In genomic region chr1:42319871-42320484, GRCh38 we compare ENCODE assay signal across 9 cellular contexts. TPM values are rescaled to one million over a fixed set of nuclear protein-coding genes. Genes with fewer than 3 reads are reported as not detected.
A peak's percentile ranks its signal among the peaks of the same experiment; 100 is the strongest.
DNase-seq lines count a peak whose midpoint lies in the region; FAIRE-seq and TF ChIP-seq lines count a peak whose summit lies in the region.
"Had no signal": no experiment of that assay in that cellular context is flagged by ENCODE, and none has a peak within 500 bp of the region (broad histone marks: within the 10 kb centered on the region; RNA-seq: fewer than 3 reads in every experiment).

No MANE protein-coding gene starts in this region.

- H3K4me3 ChIP-seq in DOHH2 (ENCODE audit: low read length): no peak overlapping the region
- no peak overlapping the region for H3K4me3 ChIP-seq in H7 (ENCODE audit: insufficient read depth, low read depth, low read length)

- peaks cover 19% of the 10 kb centered on the region for H3K4me1 ChIP-seq in DOHH2 (ENCODE audit: control insufficient read depth, low read length)

- H3F3A ChIP-seq in DOHH2 (ENCODE audit: control insufficient read depth, insufficient read depth): no peaks in the 10 kb centered on the region

- H3K27ac Mint-ChIP-seq in nephron: peak overlapping the region; percentile 36 to 61 (median 54)

- DNase-seq in T follicular helper cell (ENCODE audit: low read depth) (peak; percentile 24), H7 (no peak), NCI-H226 (no peak), foreskin melanocyte (no peak), frontal cortex (ENCODE audit: low spot score in 2 of 2) (no peak)
- DNase-seq in central memory CD4-positive, alpha-beta T cell: peak; percentile 53
- DNase-seq: cerebellar nuclear complex had no signal

- H3K4me3 Mint-ChIP-seq in nephron: no peak overlapping the region

- peaks cover 96% of the 10 kb centered on the region for H3K79me2 ChIP-seq in DOHH2 (ENCODE audit: control insufficient read depth, low read length)

- FAIRE-seq in frontal cortex (lab: Jason Lieb, UNC): no peak

- peaks cover 16% of the 10 kb centered on the region; the same call in 1 of the 2 replicates for H4K20me1 ChIP-seq in DOHH2 (ENCODE audit: control insufficient read depth, insufficient read depth, low read depth, low read length)

- no peaks in the 10 kb centered on the region for H3K9me3 ChIP-seq in DOHH2 (ENCODE audit: control insufficient read depth, insufficient read depth, low read length)

- no peaks in the 10 kb centered on the region for H3K9me2 ChIP-seq in DOHH2 (replicated peaks; ENCODE audit: control insufficient read depth, low read length)

- TF ChIP-seq CTCF in DOHH2 (IDR thresholded peaks at IDR 0.05; ENCODE audit: low read depth, low read length, poor library complexity, severe bottlenecking): no peak
- no peak for TF ChIP-seq CTCF in nephron (IDR thresholded peaks at IDR 0.05; ENCODE audit: unreplicated experiment in 3 of 3)

- no peak overlapping the region for H3K27ac ChIP-seq in DOHH2 (ENCODE audit: low read depth, low read length)

- H3K36me3 Mint-ChIP-seq in nephron (ENCODE audit: low read depth): peaks cover 3% of the 10 kb centered on the region

- peaks cover 70% of the 10 kb centered on the region for H3K4me1 Mint-ChIP-seq in nephron

- H3K36me3 ChIP-seq in DOHH2 (ENCODE audit: control insufficient read depth, low read length) (peaks cover 20% of the 10 kb centered on the region), H7 (replicated peaks; ENCODE audit: control insufficient read depth, insufficient read depth, low read length) (no peaks in the 10 kb centered on the region)

- H3K9me3 Mint-ChIP-seq in nephron: no peaks in the 10 kb centered on the region

- H3K27me3 Mint-ChIP-seq in nephron (ENCODE audit: low read depth): no peaks in the 10 kb centered on the region

- peak overlapping the region; percentile 34 for H3K4me2 ChIP-seq in DOHH2 (ENCODE audit: low read length)

- H3K27me3 ChIP-seq in DOHH2 (ENCODE audit: control insufficient read depth, low read length) (no peaks in the 10 kb centered on the region), H7 (ENCODE audit: control insufficient read depth, insufficient read depth, low read length) (no peaks in the 10 kb centered on the region)

RNA-seq across cellular contexts. Expression of gene FOXJ3, which starts 15.1 kb away (rescaled TPM):
- total RNA-seq in H7 (2014; rRNA removed; shearing (Covaris generic)): 41.5 and 45.0 TPM in 2 replicates
- total RNA-seq in frontal cortex: 90.5 TPM

Comparison
In these comparisons a context has a peak if more than half of its experiments do, and no peak if none do; other contexts are left out.
1. DNase-seq: peak in T follicular helper cell (single experiment) and central memory CD4-positive, alpha-beta T cell (single experiment); none in H7 (single experiment), NCI-H226 (single experiment), foreskin melanocyte (single experiment) and frontal cortex (0 of 2).